Comparison of ENCODE assay signal across 7 cellular contexts in the genomic region with DNA sequence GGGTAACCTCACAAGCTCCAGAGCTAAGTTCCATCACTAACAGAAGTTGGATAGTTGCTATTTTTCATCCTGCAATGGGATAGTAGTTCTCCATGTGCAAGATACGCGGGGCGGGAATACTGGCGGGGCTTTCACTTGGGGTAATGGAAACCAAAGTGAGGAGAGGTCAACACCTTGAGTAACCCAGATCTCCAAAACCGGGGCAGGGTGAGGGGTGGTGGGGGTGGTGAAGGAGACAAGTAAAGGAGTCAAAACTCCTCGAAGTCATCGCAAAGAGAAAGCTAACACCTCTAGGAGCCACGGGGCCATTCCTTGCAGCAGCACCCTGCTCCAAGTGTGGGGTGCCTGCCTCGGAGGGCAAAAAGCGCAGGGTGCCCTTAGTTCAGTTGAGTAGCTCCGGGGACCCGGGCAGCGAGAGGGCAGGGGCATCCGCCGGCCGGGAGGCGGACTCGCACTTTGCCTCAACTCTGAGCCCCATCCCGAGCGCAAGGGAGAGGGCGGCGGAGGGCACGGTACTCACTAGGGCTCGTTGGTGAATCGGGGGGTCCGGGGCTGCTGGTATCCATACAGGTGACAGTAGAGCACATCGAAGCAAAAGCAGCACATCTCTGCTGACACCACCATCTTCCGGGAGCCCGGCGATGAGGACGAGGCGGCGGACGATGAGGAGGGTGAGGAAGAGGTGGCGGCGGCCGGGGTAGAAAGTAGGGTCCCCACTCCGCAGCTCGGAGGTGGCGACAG. TPM values are rescaled to one million over a fixed set of nuclear protein-coding genes. Genes with fewer than 3 reads are reported as not detected.
DNase-seq lines count a peak whose midpoint lies in the region; ATAC-seq lines count a peak whose summit lies in the region.

No MANE protein-coding gene starts in this region.

- POLR2A ChIA-PET in activated naive CD8-positive, alpha-beta T cell treated with anti-CD3 and anti-CD28 coated beads, Interleukin-2, amount 10 ng/mL, durations not matched to agents 7 days and 5 days (lab: Charles Lee) = interaction anchor here (1.3 to 1.7 kb wide), 2 partner anchors 62 to 315 kb away, joined by 3 to 7 read pairs; a partner anchor contains a TSS

- peak; percentile 32 for DNase-seq in RKO (ENCODE audit: low spot score)
- DNase-seq in activated naive CD8-positive, alpha-beta T cell treated with anti-CD3 and anti-CD28 coated beads, Interleukin-2, amount 10 ng/mL, durations not matched to agents 7 days and 5 days = peak; percentile 55
- DNase-seq in right cardiac atrium = peak; percentile 19 to 70 (median 63)
- peak; percentile 32 for DNase-seq in retina
- DNase-seq in LoVo (ENCODE audit: low spot score) = no peak

- H3K27me3 ChIP-seq in right cardiac atrium (ENCODE audit: control insufficient read depth, insufficient read depth) = no peaks in the 10 kb centered on the region

- WGBS in right cardiac atrium = under 1% methylated on average over 40 of the region's 40 CpGs

- peak overlapping the region; percentile 92 for H3K4me3 ChIP-seq in right cardiac atrium (ENCODE audit: low read length)

- H3K4me1 ChIP-seq in right cardiac atrium (ENCODE audit: control insufficient read depth, insufficient read depth, low read length) = peaks cover 3% of the 10 kb centered on the region

- H3K27ac Mint-ChIP-seq in activated naive CD8-positive, alpha-beta T cell treated with anti-CD3 and anti-CD28 coated beads, Interleukin-2, amount 10 ng/mL, durations not matched to agents 7 days and 5 days = peak overlapping the region; percentile 85

- no peaks in the 10 kb centered on the region for H3K27me3 Mint-ChIP-seq in activated naive CD8-positive, alpha-beta T cell treated with anti-CD3 and anti-CD28 coated beads, Interleukin-2, amount 10 ng/mL, durations not matched to agents 7 days and 5 days

- peak overlapping the region; percentile 90 for H3K4me3 Mint-ChIP-seq in activated naive CD8-positive, alpha-beta T cell treated with anti-CD3 and anti-CD28 coated beads, Interleukin-2, amount 10 ng/mL, durations not matched to agents 7 days and 5 days

- intact Hi-C loops in right cardiac atrium (cut with DNase I) = loop anchor here in 1 of 4 donors (10.0 kb wide), 1 partner anchor 122 kb away; no protein-coding TSS in a partner anchor

- H3K9me3 ChIP-seq in right cardiac atrium (ENCODE audit: control insufficient read depth, low read length) = no peaks in the 10 kb centered on the region

- no peaks in the 10 kb centered on the region for H3K9me3 Mint-ChIP-seq in activated naive CD8-positive, alpha-beta T cell treated with anti-CD3 and anti-CD28 coated beads, Interleukin-2, amount 10 ng/mL, durations not matched to agents 7 days and 5 days

- peak; percentile 8 for ATAC-seq in GM18861 (IDR thresholded peaks at IDR 0.05; ENCODE audit: unreplicated experiment)
- ATAC-seq in HG02798 (IDR thresholded peaks at IDR 0.05; ENCODE audit: poor library complexity, unreplicated experiment) = peak; percentile 19
- ATAC-seq in activated naive CD8-positive, alpha-beta T cell treated with anti-CD3 and anti-CD28 coated beads, Interleukin-2, amount 10 ng/mL, durations not matched to agents 7 days and 5 days (ENCODE audit: low read depth) = peak; percentile 36
- ATAC-seq in right cardiac atrium = peak; percentile 62 to 75

- H3K4me1 Mint-ChIP-seq in activated naive CD8-positive, alpha-beta T cell treated with anti-CD3 and anti-CD28 coated beads, Interleukin-2, amount 10 ng/mL, durations not matched to agents 7 days and 5 days = peaks cover 7% of the 10 kb centered on the region

- H3K27ac ChIP-seq in right cardiac atrium (ENCODE audit: low read length) = peak overlapping the region; percentile 89

- no peaks in the 10 kb centered on the region for H3K36me3 Mint-ChIP-seq in activated naive CD8-positive, alpha-beta T cell treated with anti-CD3 and anti-CD28 coated beads, Interleukin-2, amount 10 ng/mL, durations not matched to agents 7 days and 5 days

RNA-seq across cellular contexts. Expression of a gene that starts 0.6 kb away (rescaled TPM):
- 10 to 100 TPM; 10.2 to 10.8 TPM for total RNA-seq in activated naive CD8-positive, alpha-beta T cell treated with anti-CD3 and anti-CD28 coated beads, Interleukin-2, amount 10 ng/mL, durations not matched to agents 7 days and 5 days
- total RNA-seq in right cardiac atrium = 1 to 10 TPM; 1.2 to 3.1 (median 1.8) TPM
- 0.77 TPM for polyA plus RNA-seq in right cardiac atrium

RNA-seq across cellular contexts. Expression of a gene that starts 41.4 kb away (rescaled TPM):
- total RNA-seq in activated naive CD8-positive, alpha-beta T cell treated with anti-CD3 and anti-CD28 coated beads, Interleukin-2, amount 10 ng/mL, durations not matched to agents 7 days and 5 days = not detected
- under 1 TPM; 0.32 to 0.64 (median 0.46) TPM for total RNA-seq in right cardiac atrium
- 0.20 TPM for polyA plus RNA-seq in right cardiac atrium

Comparison
In these comparisons a context has a peak if more than half of its experiments do, and no peak if none do; other contexts are left out.
1. ATAC-seq: peak in every context shown above with its lines; median percentile 68 in right cardiac atrium; 36 in activated naive CD8-positive, alpha-beta T cell treated with anti-CD3 and anti-CD28 coated beads, Interleukin-2, amount 10 ng/mL, durations not matched to agents 7 days and 5 days; 19 in HG02798; 8 in GM18861.